18 cellular contexts compared by ENCODE assay signal in genomic region chr2:152475982-152476381, GRCh38.
A peak's percentile ranks its signal among the peaks of the same experiment; 100 is the strongest.
DNase-seq lines count a peak whose midpoint lies in the region; ATAC-seq and TF ChIP-seq lines count a peak whose summit lies in the region.
"Had no signal": no experiment of that assay in that cellular context is flagged by ENCODE, and none has a peak within 500 bp of the region (broad histone marks: within the 10 kb centered on the region; RNA-seq: fewer than 3 reads in every experiment).

No MANE protein-coding gene starts in this region.

- DNase-seq in GM03348 (ENCODE audit: low spot score) (peak; percentile 27), MG63 (peak; percentile 41), dorsolateral prefrontal cortex (no peak), nephron progenitor cell (no peak), smooth muscle cell (lab: John Stamatoyannopoulos, UW; ENCODE audit: unreplicated experiment) (no peak), mucosa of descending colon (no peak), osteoblast (ENCODE audit: insufficient read length, low spot score, missing footprints) (no peak), AG20443 (ENCODE audit: low spot score) (no peak)
- DNase-seq: ACHN; Caco-2; CD4-positive, CD25-positive, alpha-beta regulatory T cell; DMS153; HCEC 1CT; NCI-H1105; NCI-H2081 treated with DMSO at 0.1 percent for 48 hours; NCI-H446 treated with DMSO at 0.1 percent for 48 hours had no signal

- H3K27ac ChIP-seq in dorsolateral prefrontal cortex (peak overlapping the region in 52 of 59 donors; percentile 0 to 100 (median 68)), smooth muscle cell (ENCODE audit: low read depth) (no peak overlapping the region), osteoblast (ENCODE audit: low read depth, low read length) (no peak overlapping the region)

- H3K9ac ChIP-seq in smooth muscle cell (ENCODE audit: low read depth), result no peak overlapping the region

- ATAC-seq in mucosa of descending colon, result no peak
- ATAC-seq: Right ventricle myocardium inferior had no signal

- no peak overlapping the region for H3K4me2 ChIP-seq in smooth muscle cell
- H3K4me2 ChIP-seq in osteoblast (ENCODE audit: insufficient read depth, low read length), result no peak overlapping the region

- H3K4me1 Mint-ChIP-seq in nephron progenitor cell, result peaks cover 20% of the 10 kb centered on the region
- H3K4me1 Mint-ChIP-seq: B cell; CD4-positive, CD25-positive, alpha-beta regulatory T cell had no signal

- no peaks in the 10 kb centered on the region for H3K9me3 ChIP-seq in MG63
- no peaks in the 10 kb centered on the region for H3K9me3 ChIP-seq in smooth muscle cell (replicated peaks; ENCODE audit: low read depth)
- H3K9me3 ChIP-seq in mucosa of descending colon, result no peaks in the 10 kb centered on the region
- H3K9me3 ChIP-seq in osteoblast (ENCODE audit: low read depth, low read length), result no peaks in the 10 kb centered on the region
- H3K9me3 ChIP-seq: Caco-2 had no signal

- no peaks in the 10 kb centered on the region for H3K9me3 Mint-ChIP-seq in nephron progenitor cell
- H3K9me3 Mint-ChIP-seq: CD4-positive, CD25-positive, alpha-beta regulatory T cell had no signal

- TF ChIP-seq CTCF in dorsolateral prefrontal cortex (IDR thresholded peaks at IDR 0.05 in 54 of 56, conservative IDR thresholded peaks at IDR 0.05 in 2 of 56; ENCODE audit: low read depth in 1 of 56, partially characterized antibody in 56 of 56) (no peak), nephron progenitor cell (IDR thresholded peaks at IDR 0.05) (no peak), smooth muscle cell (IDR thresholded peaks at IDR 0.05; ENCODE audit: borderline replicate concordance, insufficient read depth, poor library complexity, severe bottlenecking) (no peak), mucosa of descending colon (IDR thresholded peaks at IDR 0.05) (no peak), osteoblast (IDR thresholded peaks at IDR 0.05; ENCODE audit: extremely low read depth, low read depth, low read length) (no peak)

- H3K4me3 Mint-ChIP-seq in nephron progenitor cell, result no peak overlapping the region
- H3K4me3 Mint-ChIP-seq: B cell; CD4-positive, CD25-positive, alpha-beta regulatory T cell had no signal

- H3K36me3 Mint-ChIP-seq in nephron progenitor cell (ENCODE audit: low read depth), result no peaks in the 10 kb centered on the region
- H3K36me3 Mint-ChIP-seq: CD4-positive, CD25-positive, alpha-beta regulatory T cell had no signal

- intact Hi-C loops in dorsolateral prefrontal cortex (cut with DNase I), result no loop called here
- intact Hi-C loops in mucosa of descending colon (cut with DNase I, micrococcal nuclease), result no loop called here

- no peaks in the 10 kb centered on the region for H3K27me3 Mint-ChIP-seq in nephron progenitor cell (ENCODE audit: low read depth, poor library complexity)
- H3K27me3 Mint-ChIP-seq: B cell had no signal

- peaks cover 12% of the 10 kb centered on the region for H4K20me1 ChIP-seq in smooth muscle cell (ENCODE audit: low read depth)
- no peaks in the 10 kb centered on the region for H4K20me1 ChIP-seq in osteoblast (ENCODE audit: insufficient read depth, low read length)

- peaks cover 5% of the 10 kb centered on the region for H3F3A ChIP-seq in smooth muscle cell (ENCODE audit: low read depth)

- H3K36me3 ChIP-seq in MG63, result no peaks in the 10 kb centered on the region
- H3K36me3 ChIP-seq in smooth muscle cell (ENCODE audit: low read depth), result no peaks in the 10 kb centered on the region
- no peaks in the 10 kb centered on the region for H3K36me3 ChIP-seq in mucosa of descending colon (ENCODE audit: low read depth)
- H3K36me3 ChIP-seq in osteoblast (ENCODE audit: insufficient read depth, low read length), result no peaks in the 10 kb centered on the region

- no peak overlapping the region for H2AFZ ChIP-seq in smooth muscle cell (ENCODE audit: low read depth)
- no peak overlapping the region for H2AFZ ChIP-seq in osteoblast (ENCODE audit: low read length)

- H3K4me1 ChIP-seq in smooth muscle cell (ENCODE audit: low read depth) (peaks cover 8% of the 10 kb centered on the region), mucosa of descending colon (ENCODE audit: low read depth) (peaks cover 13% of the 10 kb centered on the region), osteoblast (ENCODE audit: insufficient read depth, low read length) (peaks cover 3% of the 10 kb centered on the region)

- peak overlapping the region; percentile 27 for H3K27ac Mint-ChIP-seq in nephron progenitor cell
- H3K27ac Mint-ChIP-seq: B cell; CD4-positive, CD25-positive, alpha-beta regulatory T cell had no signal

- H3K27me3 ChIP-seq in MG63 (no peaks in the 10 kb centered on the region), dorsolateral prefrontal cortex (no peaks in the 10 kb centered on the region), smooth muscle cell (ENCODE audit: low read depth) (no peaks in the 10 kb centered on the region), osteoblast (ENCODE audit: insufficient read depth, low read length) (no peaks in the 10 kb centered on the region)

- no peak overlapping the region for H3K4me3 ChIP-seq in MG63
- H3K4me3 ChIP-seq in dorsolateral prefrontal cortex, result no peak overlapping the region
- H3K4me3 ChIP-seq in smooth muscle cell, result no peak overlapping the region
- no peak overlapping the region for H3K4me3 ChIP-seq in mucosa of descending colon
- no peak overlapping the region for H3K4me3 ChIP-seq in osteoblast (ENCODE audit: insufficient read depth, low read length)

- peaks cover 65% of the 10 kb centered on the region for H3K79me2 ChIP-seq in smooth muscle cell (ENCODE audit: low read depth)
- H3K79me2 ChIP-seq in osteoblast (ENCODE audit: insufficient read depth, low read length), result peaks cover 45% of the 10 kb centered on the region

Comparison
In these comparisons a context has a peak if more than half of its experiments do, and no peak if none do; other contexts are left out.
1. DNase-seq: peak in GM03348 (single experiment) and MG63 (single experiment); none in dorsolateral prefrontal cortex (0 of 10), nephron progenitor cell (single experiment), smooth muscle cell (single experiment), mucosa of descending colon (0 of 3), osteoblast (single experiment) and AG20443 (single experiment).
2. H3K27ac ChIP-seq: peak in dorsolateral prefrontal cortex (52 of 59); none in smooth muscle cell (single experiment) and osteoblast (single experiment).